Comparison of ENCODE assay signal across 24 cellular contexts in genomic region chr7:72025381-72025960, GRCh38.
DNase-seq lines count a peak whose midpoint lies in the region; ATAC-seq, FAIRE-seq and TF ChIP-seq lines count a peak whose summit lies in the region.
"Had no signal": no experiment of that assay in that cellular context is flagged by ENCODE, and none has a peak within 500 bp of the region (broad histone marks: within the 10 kb centered on the region; RNA-seq: fewer than 3 reads in every experiment).

No MANE protein-coding gene starts in this region.

- no peaks in the 10 kb centered on the region for H3K9me3 ChIP-seq in right lobe of liver
- peaks cover 9% of the 10 kb centered on the region; the same call in 1 of the 2 replicates for H3K9me3 ChIP-seq in HepG2 (ENCODE audit: low read length)
- H3K9me3 ChIP-seq: Caco-2 had no signal

- H3K4me3 ChIP-seq in right lobe of liver (no peak overlapping the region), HepG2 (replicated peaks in 1 of 3; ENCODE audit: insufficient read depth in 1 of 3, low read depth in 2 of 3, low read length in 3 of 3) (no peak overlapping the region)
- H3K4me3 ChIP-seq: GM12878, GM23338 had no signal

- H3K27ac Mint-ChIP-seq in immature natural killer cell (no peak overlapping the region), MCF 10A (ENCODE audit: low read depth, unreplicated experiment) (no peak overlapping the region)
- H3K27ac Mint-ChIP-seq: CD4-positive, alpha-beta T cell; GM23338; HFFc6; IgD-negative memory B cell had no signal

- H3K4me1 Mint-ChIP-seq in immature natural killer cell (no peaks in the 10 kb centered on the region), MCF 10A (ENCODE audit: insufficient read depth, unreplicated experiment) (peaks cover 5% of the 10 kb centered on the region)
- H3K4me1 Mint-ChIP-seq: GM23338 had no signal

- no peak overlapping the region for H2AFZ ChIP-seq in HepG2 (ENCODE audit: low read length)
- H2AFZ ChIP-seq: GM23338 had no signal

- no peak overlapping the region for H3K27ac ChIP-seq in right lobe of liver
- H3K27ac ChIP-seq in HepG2 (ENCODE audit: extremely low read length, insufficient read depth, low read length): no peak overlapping the region
- H3K27ac ChIP-seq: C4-2B, HL-60 had no signal

- TF ChIP-seq POLR2A in right lobe of liver (IDR thresholded peaks at IDR 0.05) (no peak), HepG2 (IDR thresholded peaks at IDR 0.05; ENCODE audit: insufficient read depth in 1 of 2, low read depth in 2 of 2, low read length in 2 of 2) (no peak)

- H3K79me2 ChIP-seq in HepG2 (ENCODE audit: insufficient read depth, low read length): no peaks in the 10 kb centered on the region

- no peaks in the 10 kb centered on the region for H3K36me3 Mint-ChIP-seq in immature natural killer cell
- H3K36me3 Mint-ChIP-seq in MCF 10A (ENCODE audit: insufficient read depth, unreplicated experiment): no peaks in the 10 kb centered on the region

- 58% methylated on average over 2 of the region's 3 CpGs for WGBS in right lobe of liver (ENCODE audit: insufficient coverage, low coverage, low lambda C conversion rate, missing lambda C conversion rate)
- 3% methylated on average over 3 of the region's 3 CpGs for WGBS in HepG2 (ENCODE audit: low lambda C conversion rate)

- TF ChIP-seq EP300 in HepG2 (IDR thresholded peaks at IDR 0.05; ENCODE audit: low read depth in 2 of 2, low read length in 2 of 2) (no peak), HepG2 (CRISPR knock-in tag; IDR thresholded peaks at IDR 0.05; ENCODE audit: borderline replicate concordance) (no peak)

- no peak for TF ChIP-seq RAD21 in HepG2 (CRISPR knock-in tag; IDR thresholded peaks at IDR 0.05)

- no peak for FAIRE-seq in HepG2 (lab: Jason Lieb, UNC)
- FAIRE-seq: A204.1, D721Med, GM12878 had no signal

- H3K4me3 Mint-ChIP-seq in immature natural killer cell (no peak overlapping the region), MCF 10A (ENCODE audit: unreplicated experiment) (no peak overlapping the region)
- H3K4me3 Mint-ChIP-seq: CD4-positive, alpha-beta T cell; GM23338; HFFc6; IgD-negative memory B cell had no signal

- H3K9ac ChIP-seq in HepG2 (ENCODE audit: insufficient read depth, low read depth, low read length): no peak overlapping the region

- in situ Hi-C loops in HepG2 (cut with HindIII; ENCODE audit: extremely low pct_ligation_motif_present, low pct_unique_long_range_greater_than_20kb): no loop called here

- H3K4me1 ChIP-seq in right lobe of liver (no peaks in the 10 kb centered on the region), HepG2 (ENCODE audit: insufficient read depth, low read length) (no peaks in the 10 kb centered on the region)
- H3K4me1 ChIP-seq: Caco-2 had no signal

- H3K27me3 ChIP-seq in right lobe of liver: no peaks in the 10 kb centered on the region
- peaks cover 0 to 4% of the 10 kb centered on the region in 2 experiments; a peak in 1 of 5 replicates for H3K27me3 ChIP-seq in HepG2 (ENCODE audit: control insufficient read depth in 1 of 2, insufficient read depth in 2 of 2, low read length in 2 of 2)

- BruUV-seq in HepG2 (replicated peaks; lab: Mats Ljungman, UMichigan): no TSS peak
- no TSS peak for BruUV-seq in MCF 10A (replicated peaks; lab: Mats Ljungman, UMichigan)

- H3K27me3 Mint-ChIP-seq in immature natural killer cell (ENCODE audit: low read depth in 3 of 3) (peaks cover 0 to 3% (median 0%) of the 10 kb centered on the region in 3 donors), MCF 10A (ENCODE audit: insufficient read depth, unreplicated experiment) (no peaks in the 10 kb centered on the region)
- H3K27me3 Mint-ChIP-seq: CD4-positive, alpha-beta T cell; IgD-negative memory B cell had no signal

- POLR2A ChIA-PET in HepG2 (lab: Yijun Ruan, JAX) (no interaction called here), MCF 10A (lab: Yijun Ruan, JAX) (no interaction called here)

- ATAC-seq in right lobe of liver (peak in 3 of 4 donors; percentile 44 to 90 (median 54)), HepG2 (no peak)
- ATAC-seq: GM12878, GM23338, HCT116 had no signal

- no peak for TF ChIP-seq CTCF in right lobe of liver (IDR thresholded peaks at IDR 0.05)
- TF ChIP-seq CTCF in HepG2 (CRISPR knock-in tag; IDR thresholded peaks at IDR 0.05): no peak
- no peak for TF ChIP-seq CTCF in MCF 10A (IDR thresholded peaks at IDR 0.05; ENCODE audit: unreplicated experiment)

- no peaks in the 10 kb centered on the region for H4K20me1 ChIP-seq in HepG2 (ENCODE audit: insufficient read depth, low read length)

- no peak for DNase-seq in right lobe of liver
- no peak for DNase-seq in HepG2 (ENCODE audit: low spot score)
- DNase-seq in NCI-H82 (lab: John Stamatoyannopoulos, UW): peak; percentile 58
- DNase-seq in cerebellum (ENCODE audit: low spot score): peak; percentile 47
- peak; percentile 17 for DNase-seq in pons (ENCODE audit: low spot score)
- DNase-seq in HUDEP-2 (lab: John Stamatoyannopoulos, UW; ENCODE audit: unreplicated experiment in 76 of 76): no peak
- DNase-seq in immature natural killer cell: no peak
- DNase-seq in MCF 10A (ENCODE audit: unreplicated experiment): no peak
- DNase-seq: ACHN; AML-193; Caco-2; CD4-positive, alpha-beta T cell; DMS79 treated with DMSO at 0.1 percent for 48 hours; H7; HFFc6; KBM-7 had no signal

- no peak overlapping the region for H3K4me2 ChIP-seq in HepG2 (ENCODE audit: low read depth, low read length)
- H3K4me2 ChIP-seq: GM23338 had no signal

- H3K9me3 Mint-ChIP-seq in immature natural killer cell (peaks cover 4 to 24% (median 11%) of the 10 kb centered on the region in 6 donors), MCF 10A (ENCODE audit: unreplicated experiment) (peaks cover 17% of the 10 kb centered on the region)

- H3K36me3 ChIP-seq in right lobe of liver (no peaks in the 10 kb centered on the region), HepG2 (replicated peaks in 1 of 2; ENCODE audit: control insufficient read depth in 1 of 2, insufficient read depth in 2 of 2, low read length in 2 of 2) (no peaks in the 10 kb centered on the region)

- intact Hi-C loops in right lobe of liver (cut with DNase I): no loop called here
- intact Hi-C loops in HepG2 (cut with micrococcal nuclease; ENCODE audit: unreplicated experiment): no loop called here
- intact Hi-C loops in MCF 10A (cut with micrococcal nuclease): no loop called here

- CTCF ChIA-PET in HepG2 (lab: Yijun Ruan, JAX; ENCODE audit: low intra/inter-chr PET ratio, low total read pairs) (no interaction called here), MCF 10A (lab: Yijun Ruan, JAX) (interaction anchor here (0.8 kb wide), 1 partner anchor 54 kb away, joined by 3 read pairs; no protein-coding TSS in a partner anchor)

TF ChIP-seq in HepG2, 621 proteins besides CTCF, POLR2A, EP300 and RAD21:
- TF ChIP-seq EZH2 (conservative IDR thresholded peaks at IDR 0.05; ENCODE audit: low read depth, low read length) (no peak), MAFF (IDR thresholded peaks at IDR 0.05; ENCODE audit: low read depth, low read length) (no peak), FLYWCH1 (CRISPR knock-in tag; IDR thresholded peaks at IDR 0.05) (no peak), STAG1 (CRISPR knock-in tag; IDR thresholded peaks at IDR 0.05) (no peak), JARID2 (CRISPR knock-in tag; IDR thresholded peaks at IDR 0.05; ENCODE audit: insufficient replicate concordance) (no peak), TCF7 (IDR thresholded peaks at IDR 0.05; ENCODE audit: low read depth) (no peak)

Comparison
In these comparisons a context has a peak if more than half of its experiments do, and no peak if none do; other contexts are left out.
1. DNase-seq: peak in NCI-H82 (single experiment), cerebellum (single experiment) and pons (single experiment); none in right lobe of liver (0 of 3), HepG2 (single experiment), HUDEP-2 (0 of 76), immature natural killer cell (0 of 3) and MCF 10A (single experiment).